Comparison of ENCODE assay signal across 17 cellular contexts in the genomic region with DNA sequence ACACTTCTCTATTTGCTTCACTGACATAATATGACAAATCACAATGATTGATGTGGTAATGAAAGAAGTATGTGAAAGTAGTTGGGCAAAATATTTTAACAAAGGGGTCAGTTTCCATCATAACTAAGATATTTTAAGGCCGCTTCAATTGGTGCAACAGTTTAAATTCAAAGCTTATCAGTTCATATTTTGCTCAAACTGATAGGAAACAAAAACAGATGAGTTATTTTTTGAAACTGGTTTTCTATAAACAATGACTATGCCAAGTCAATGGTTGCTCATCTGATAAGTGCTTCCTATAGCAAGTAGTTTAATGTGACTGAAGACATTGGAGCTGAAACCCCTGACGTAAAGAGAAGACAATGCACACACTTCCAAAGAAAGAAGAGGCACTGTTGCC.
"Had no signal": no experiment of that assay in that cellular context is flagged by ENCODE, and none has a peak within 500 bp of the region (broad histone marks: within the 10 kb centered on the region; RNA-seq: fewer than 3 reads in every experiment).

No MANE protein-coding gene starts in this region.

- H3K4me1 ChIP-seq: esophagus squamous epithelium, psoas muscle, right lobe of liver, stomach, transverse colon had no signal

- H3K36me3 ChIP-seq: esophagus squamous epithelium, neutrophil, right lobe of liver, stomach, thoracic aorta, transverse colon had no signal

- H3K4me3 ChIP-seq: esophagus squamous epithelium, psoas muscle, right lobe of liver, stomach, thoracic aorta, transverse colon had no signal

- H3K27ac ChIP-seq: esophagus squamous epithelium, foreskin keratinocyte, neutrophil, psoas muscle, right lobe of liver, stomach, thoracic aorta, transverse colon had no signal

- DNase-seq: effector memory CD8-positive, alpha-beta T cell; esophagus squamous epithelium; midbrain; naive B cell; nephron progenitor cell; psoas muscle; retina; right lobe of liver; stimulated activated CD4-positive, alpha-beta T cell treated with anti-CD3 and anti-CD28 coated beads, Interleukin-2, amount 100 ng/mL, for 24 hours; stimulated activated CD4-positive, alpha-beta T cell treated with anti-CD3 and anti-CD28 coated beads, Interleukin-4, amount 100 ng/mL, for 4 hours; stimulated activated naive B cell treated with anti-CD40 and anti-IgM and Interleukin-4, amounts not matched to agents 10 μg/mL and 1 μg/mL and 100 μg/mL, for 72 hours; stomach; substantia nigra; transverse colon had no signal

- H3K27me3 ChIP-seq: esophagus squamous epithelium, foreskin keratinocyte, neutrophil, right lobe of liver, stomach, transverse colon had no signal

- H3K9me3 ChIP-seq: esophagus squamous epithelium, neutrophil, psoas muscle, right lobe of liver, stomach, thoracic aorta, transverse colon had no signal
